4 cellular contexts compared by ENCODE assay signal in genomic region chr4:99606716-99607115, GRCh38. TPM values are rescaled to one million over a fixed set of nuclear protein-coding genes. Genes with fewer than 3 reads are reported as not detected.
"Had no signal": no experiment of that assay in that cellular context is flagged by ENCODE, and none has a peak within 500 bp of the region (broad histone marks: within the 10 kb centered on the region; RNA-seq: fewer than 3 reads in every experiment).

No MANE protein-coding gene starts in this region.

- DNase-seq: GDM1, GF-D8 had no signal

- H3K4me3 ChIP-seq: GM12878 had no signal

RNA-seq across cellular contexts. Expression of gene MTTP, which starts 32.1 kb away (rescaled TPM):
- total RNA-seq: G401 had no signal

RNA-seq across cellular contexts. Expression of gene C4orf54, which starts 50.9 kb away (rescaled TPM):
- total RNA-seq: G401, GM12878 had no signal
